Comparison of ENCODE assay signal across 1 cellular context in the genomic region with DNA sequence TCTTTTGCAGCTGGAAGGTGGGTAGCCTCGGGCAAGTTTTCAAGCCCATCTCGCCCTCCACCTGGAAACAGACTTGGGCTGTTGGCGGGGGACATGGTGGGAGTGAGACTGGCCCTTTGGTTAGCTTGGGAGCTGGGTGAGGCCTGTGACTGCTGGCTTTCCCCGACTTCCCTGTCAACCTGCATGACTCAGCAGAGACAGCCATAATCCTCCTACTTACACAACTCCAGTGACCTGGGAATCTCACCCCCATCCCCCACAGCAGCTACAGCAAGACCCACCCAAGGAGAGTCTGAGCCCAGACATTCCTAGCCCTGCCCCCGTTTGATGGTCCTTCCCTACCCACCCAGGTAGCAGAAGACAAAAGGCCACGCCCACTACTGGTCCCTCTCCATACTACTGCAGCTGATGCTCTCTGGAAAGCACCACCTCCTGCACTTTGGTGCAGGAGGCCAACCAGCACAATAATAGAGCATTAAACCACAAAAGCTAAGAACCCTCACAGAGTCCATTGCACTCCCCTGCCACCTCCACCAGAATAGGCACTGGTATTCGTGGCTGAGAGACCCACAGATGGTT.
TF ChIP-seq lines count a peak whose summit lies in the region.

No MANE protein-coding gene starts in this region.

TF ChIP-seq in GM23338, 12 proteins besides CTCF, POLR2A, EP300 and RAD21 (continued from another document):
- TF ChIP-seq, protein P1, sequence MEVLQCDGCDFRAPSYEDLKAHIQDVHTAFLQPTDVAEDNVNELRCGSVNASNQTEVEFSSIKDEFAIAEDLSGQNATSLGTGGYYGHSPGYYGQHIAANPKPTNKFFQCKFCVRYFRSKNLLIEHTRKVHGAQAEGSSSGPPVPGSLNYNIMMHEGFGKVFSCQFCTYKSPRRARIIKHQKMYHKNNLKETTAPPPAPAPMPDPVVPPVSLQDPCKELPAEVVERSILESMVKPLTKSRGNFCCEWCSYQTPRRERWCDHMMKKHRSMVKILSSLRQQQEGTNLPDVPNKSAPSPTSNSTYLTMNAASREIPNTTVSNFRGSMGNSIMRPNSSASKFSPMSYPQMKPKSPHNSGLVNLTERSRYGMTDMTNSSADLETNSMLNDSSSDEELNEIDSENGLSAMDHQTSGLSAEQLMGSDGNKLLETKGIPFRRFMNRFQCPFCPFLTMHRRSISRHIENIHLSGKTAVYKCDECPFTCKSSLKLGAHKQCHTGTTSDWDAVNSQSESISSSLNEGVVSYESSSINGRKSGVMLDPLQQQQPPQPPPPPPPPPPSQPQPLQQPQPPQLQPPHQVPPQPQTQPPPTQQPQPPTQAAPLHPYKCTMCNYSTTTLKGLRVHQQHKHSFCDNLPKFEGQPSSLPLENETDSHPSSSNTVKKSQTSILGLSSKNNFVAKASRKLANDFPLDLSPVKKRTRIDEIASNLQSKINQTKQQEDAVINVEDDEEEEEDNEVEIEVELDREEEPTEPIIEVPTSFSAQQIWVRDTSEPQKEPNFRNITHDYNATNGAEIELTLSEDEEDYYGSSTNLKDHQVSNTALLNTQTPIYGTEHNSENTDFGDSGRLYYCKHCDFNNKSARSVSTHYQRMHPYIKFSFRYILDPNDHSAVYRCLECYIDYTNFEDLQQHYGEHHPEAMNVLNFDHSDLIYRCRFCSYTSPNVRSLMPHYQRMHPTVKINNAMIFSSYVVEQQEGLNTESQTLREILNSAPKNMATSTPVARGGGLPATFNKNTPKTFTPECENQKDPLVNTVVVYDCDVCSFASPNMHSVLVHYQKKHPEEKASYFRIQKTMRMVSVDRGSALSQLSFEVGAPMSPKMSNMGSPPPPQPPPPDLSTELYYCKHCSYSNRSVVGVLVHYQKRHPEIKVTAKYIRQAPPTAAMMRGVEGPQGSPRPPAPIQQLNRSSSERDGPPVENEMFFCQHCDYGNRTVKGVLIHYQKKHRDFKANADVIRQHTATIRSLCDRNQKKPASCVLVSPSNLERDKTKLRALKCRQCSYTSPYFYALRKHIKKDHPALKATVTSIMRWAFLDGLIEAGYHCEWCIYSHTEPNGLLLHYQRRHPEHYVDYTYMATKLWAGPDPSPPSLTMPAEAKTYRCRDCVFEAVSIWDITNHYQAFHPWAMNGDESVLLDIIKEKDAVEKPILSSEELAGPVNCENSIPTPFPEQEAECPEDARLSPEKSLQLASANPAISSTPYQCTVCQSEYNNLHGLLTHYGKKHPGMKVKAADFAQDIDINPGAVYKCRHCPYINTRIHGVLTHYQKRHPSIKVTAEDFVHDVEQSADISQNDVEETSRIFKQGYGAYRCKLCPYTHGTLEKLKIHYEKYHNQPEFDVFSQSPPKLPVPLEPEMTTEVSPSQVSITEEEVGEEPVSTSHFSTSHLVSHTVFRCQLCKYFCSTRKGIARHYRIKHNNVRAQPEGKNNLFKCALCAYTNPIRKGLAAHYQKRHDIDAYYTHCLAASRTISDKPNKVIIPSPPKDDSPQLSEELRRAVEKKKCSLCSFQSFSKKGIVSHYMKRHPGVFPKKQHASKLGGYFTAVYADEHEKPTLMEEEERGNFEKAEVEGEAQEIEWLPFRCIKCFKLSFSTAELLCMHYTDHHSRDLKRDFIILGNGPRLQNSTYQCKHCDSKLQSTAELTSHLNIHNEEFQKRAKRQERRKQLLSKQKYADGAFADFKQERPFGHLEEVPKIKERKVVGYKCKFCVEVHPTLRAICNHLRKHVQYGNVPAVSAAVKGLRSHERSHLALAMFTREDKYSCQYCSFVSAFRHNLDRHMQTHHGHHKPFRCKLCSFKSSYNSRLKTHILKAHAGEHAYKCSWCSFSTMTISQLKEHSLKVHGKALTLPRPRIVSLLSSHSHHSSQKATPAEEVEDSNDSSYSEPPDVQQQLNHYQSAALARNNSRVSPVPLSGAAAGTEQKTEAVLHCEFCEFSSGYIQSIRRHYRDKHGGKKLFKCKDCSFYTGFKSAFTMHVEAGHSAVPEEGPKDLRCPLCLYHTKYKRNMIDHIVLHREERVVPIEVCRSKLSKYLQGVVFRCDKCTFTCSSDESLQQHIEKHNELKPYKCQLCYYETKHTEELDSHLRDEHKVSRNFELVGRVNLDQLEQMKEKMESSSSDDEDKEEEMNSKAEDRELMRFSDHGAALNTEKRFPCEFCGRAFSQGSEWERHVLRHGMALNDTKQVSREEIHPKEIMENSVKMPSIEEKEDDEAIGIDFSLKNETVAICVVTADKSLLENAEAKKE (CRISPR knock-in tag; IDR thresholded peaks at IDR 0.05), result no peak
- TF ChIP-seq, protein P2, sequence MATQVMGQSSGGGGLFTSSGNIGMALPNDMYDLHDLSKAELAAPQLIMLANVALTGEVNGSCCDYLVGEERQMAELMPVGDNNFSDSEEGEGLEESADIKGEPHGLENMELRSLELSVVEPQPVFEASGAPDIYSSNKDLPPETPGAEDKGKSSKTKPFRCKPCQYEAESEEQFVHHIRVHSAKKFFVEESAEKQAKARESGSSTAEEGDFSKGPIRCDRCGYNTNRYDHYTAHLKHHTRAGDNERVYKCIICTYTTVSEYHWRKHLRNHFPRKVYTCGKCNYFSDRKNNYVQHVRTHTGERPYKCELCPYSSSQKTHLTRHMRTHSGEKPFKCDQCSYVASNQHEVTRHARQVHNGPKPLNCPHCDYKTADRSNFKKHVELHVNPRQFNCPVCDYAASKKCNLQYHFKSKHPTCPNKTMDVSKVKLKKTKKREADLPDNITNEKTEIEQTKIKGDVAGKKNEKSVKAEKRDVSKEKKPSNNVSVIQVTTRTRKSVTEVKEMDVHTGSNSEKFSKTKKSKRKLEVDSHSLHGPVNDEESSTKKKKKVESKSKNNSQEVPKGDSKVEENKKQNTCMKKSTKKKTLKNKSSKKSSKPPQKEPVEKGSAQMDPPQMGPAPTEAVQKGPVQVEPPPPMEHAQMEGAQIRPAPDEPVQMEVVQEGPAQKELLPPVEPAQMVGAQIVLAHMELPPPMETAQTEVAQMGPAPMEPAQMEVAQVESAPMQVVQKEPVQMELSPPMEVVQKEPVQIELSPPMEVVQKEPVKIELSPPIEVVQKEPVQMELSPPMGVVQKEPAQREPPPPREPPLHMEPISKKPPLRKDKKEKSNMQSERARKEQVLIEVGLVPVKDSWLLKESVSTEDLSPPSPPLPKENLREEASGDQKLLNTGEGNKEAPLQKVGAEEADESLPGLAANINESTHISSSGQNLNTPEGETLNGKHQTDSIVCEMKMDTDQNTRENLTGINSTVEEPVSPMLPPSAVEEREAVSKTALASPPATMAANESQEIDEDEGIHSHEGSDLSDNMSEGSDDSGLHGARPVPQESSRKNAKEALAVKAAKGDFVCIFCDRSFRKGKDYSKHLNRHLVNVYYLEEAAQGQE (IDR thresholded peaks at IDR 0.05; ENCODE audit: unreplicated experiment), result no peak
